ENCODE assay signal across 8 cellular contexts in the genomic region with DNA sequence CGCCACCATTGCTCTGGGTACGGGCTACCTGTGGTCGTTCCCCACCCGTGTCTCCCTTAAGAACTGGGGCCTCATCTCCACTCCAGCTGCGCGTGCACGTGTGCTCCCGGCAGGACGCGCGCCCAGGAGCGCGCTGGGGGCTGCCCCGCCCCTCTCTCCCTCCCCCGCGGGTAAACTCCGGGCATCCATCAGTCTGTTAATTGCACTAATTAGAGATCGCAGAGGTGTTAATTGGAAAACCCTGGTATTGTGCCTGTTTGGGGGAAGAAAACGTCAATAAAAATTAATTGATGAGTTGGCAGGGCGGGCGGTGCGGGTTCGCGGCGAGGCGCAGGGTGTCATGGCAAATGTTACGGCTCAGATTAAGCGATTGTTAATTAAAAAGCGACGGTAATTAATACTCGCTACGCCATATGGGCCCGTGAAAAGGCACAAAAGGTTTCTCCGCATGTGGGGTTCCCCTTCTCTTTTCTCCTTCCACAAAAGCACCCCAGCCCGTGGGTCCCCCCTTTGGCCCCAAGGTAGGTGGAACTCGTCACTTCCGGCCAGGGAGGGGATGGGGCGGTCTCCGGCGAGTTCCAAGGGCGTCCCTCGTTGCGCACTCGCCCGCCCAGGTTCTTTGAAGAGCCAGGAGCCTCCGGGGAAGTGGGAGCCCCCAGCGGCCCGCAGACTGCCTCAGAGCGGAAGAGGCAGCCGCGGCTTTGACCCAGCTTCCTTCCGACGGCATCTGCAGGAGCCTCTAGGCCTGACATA. TPM values are rescaled to one million over a fixed set of nuclear protein-coding genes. Genes with fewer than 3 reads are reported as not detected.
DNase-seq lines count a peak whose midpoint lies in the region; ATAC-seq lines count a peak whose summit lies in the region.

No MANE protein-coding gene starts in this region.

- peak overlapping the region; percentile 79 for H3K27ac Mint-ChIP-seq in activated CD4-positive, alpha-beta memory T cell treated with anti-CD3 and anti-CD28 coated beads for 36 hours
- H3K27ac Mint-ChIP-seq in naive thymus-derived CD8-positive, alpha-beta T cell: peak overlapping the region in 9 of 10 donors; percentile 29 to 94 (median 84)
- peak overlapping the region; percentile 77 for H3K27ac Mint-ChIP-seq in stimulated activated naive CD8-positive, alpha-beta T cell treated with anti-CD3 and anti-CD28 coated beads, Interleukin-15, Interleukin-2, amounts not matched to agents 100 ng/mL and 50 ng/mL, for 24 hours

- peaks cover under 1% of the 10 kb centered on the region for H3K36me3 Mint-ChIP-seq in activated CD4-positive, alpha-beta memory T cell treated with anti-CD3 and anti-CD28 coated beads for 36 hours
- H3K36me3 Mint-ChIP-seq in naive thymus-derived CD8-positive, alpha-beta T cell: peaks cover 0 to 6% (median under 1%) of the 10 kb centered on the region in 3 donors
- peaks cover 4% of the 10 kb centered on the region for H3K36me3 Mint-ChIP-seq in stimulated activated naive CD8-positive, alpha-beta T cell treated with anti-CD3 and anti-CD28 coated beads, Interleukin-15, Interleukin-2, amounts not matched to agents 100 ng/mL and 50 ng/mL, for 24 hours (ENCODE audit: low read depth)

- ATAC-seq in GM19025 (IDR thresholded peaks at IDR 0.05; ENCODE audit: low read depth, unreplicated experiment) (peak; percentile 69), HG03565 (IDR thresholded peaks at IDR 0.05; ENCODE audit: unreplicated experiment) (peak; percentile 53), GM18873 (IDR thresholded peaks at IDR 0.05; ENCODE audit: low FRiP score, unreplicated experiment) (no peak)
- ATAC-seq in naive thymus-derived CD8-positive, alpha-beta T cell: peak; percentile 93 to 95

- peak overlapping the region; percentile 55 for H3K27ac ChIP-seq in effector memory CD4-positive, alpha-beta T cell (ENCODE audit: insufficient read depth, low read length, poor library complexity, severe bottlenecking)

- no peaks in the 10 kb centered on the region for H3K27me3 ChIP-seq in effector memory CD4-positive, alpha-beta T cell (replicated peaks; ENCODE audit: control insufficient read depth, insufficient read depth, low read length, poor library complexity, severe bottlenecking)
- no peaks in the 10 kb centered on the region for H3K27me3 ChIP-seq in MG63

- POLR2A ChIA-PET in activated CD4-positive, alpha-beta memory T cell treated with anti-CD3 and anti-CD28 coated beads for 36 hours (lab: Charles Lee): interaction anchor here (1.4 kb wide), 1 partner anchor 14 kb away, joined by 3 read pairs; no protein-coding TSS in a partner anchor
- POLR2A ChIA-PET in naive thymus-derived CD8-positive, alpha-beta T cell (lab: Charles Lee): no interaction called here

- H3K9me3 Mint-ChIP-seq in activated CD4-positive, alpha-beta memory T cell treated with anti-CD3 and anti-CD28 coated beads for 36 hours: no peaks in the 10 kb centered on the region
- H3K9me3 Mint-ChIP-seq in naive thymus-derived CD8-positive, alpha-beta T cell: no peaks in the 10 kb centered on the region
- H3K9me3 Mint-ChIP-seq in stimulated activated naive CD8-positive, alpha-beta T cell treated with anti-CD3 and anti-CD28 coated beads, Interleukin-15, Interleukin-2, amounts not matched to agents 100 ng/mL and 50 ng/mL, for 24 hours: no peaks in the 10 kb centered on the region

- H3K4me1 ChIP-seq in effector memory CD4-positive, alpha-beta T cell (ENCODE audit: control insufficient read depth, insufficient read depth, low read length, poor library complexity, severe bottlenecking): peaks cover 21% of the 10 kb centered on the region

- H3K27me3 Mint-ChIP-seq in activated CD4-positive, alpha-beta memory T cell treated with anti-CD3 and anti-CD28 coated beads for 36 hours: no peaks in the 10 kb centered on the region
- peaks cover 6 to 20% (median 9%) of the 10 kb centered on the region in 5 donors for H3K27me3 Mint-ChIP-seq in naive thymus-derived CD8-positive, alpha-beta T cell
- H3K27me3 Mint-ChIP-seq in stimulated activated naive CD8-positive, alpha-beta T cell treated with anti-CD3 and anti-CD28 coated beads, Interleukin-15, Interleukin-2, amounts not matched to agents 100 ng/mL and 50 ng/mL, for 24 hours: no peaks in the 10 kb centered on the region

- H3K4me1 Mint-ChIP-seq in activated CD4-positive, alpha-beta memory T cell treated with anti-CD3 and anti-CD28 coated beads for 36 hours (ENCODE audit: low read depth): peaks cover 26% of the 10 kb centered on the region
- H3K4me1 Mint-ChIP-seq in naive thymus-derived CD8-positive, alpha-beta T cell: peaks cover 9 to 27% (median 24%) of the 10 kb centered on the region in 4 donors
- peaks cover 31% of the 10 kb centered on the region for H3K4me1 Mint-ChIP-seq in stimulated activated naive CD8-positive, alpha-beta T cell treated with anti-CD3 and anti-CD28 coated beads, Interleukin-15, Interleukin-2, amounts not matched to agents 100 ng/mL and 50 ng/mL, for 24 hours (ENCODE audit: low read depth)

- intact Hi-C loops in activated CD4-positive, alpha-beta memory T cell treated with anti-CD3 and anti-CD28 coated beads for 36 hours (cut with micrococcal nuclease): loop anchor here (1.0 kb wide), 2 partner anchors 14 to 28 kb away; partner anchors contain the start of gene FOXP4

- peaks cover 4% of the 10 kb centered on the region for H3K36me3 ChIP-seq in effector memory CD4-positive, alpha-beta T cell (ENCODE audit: control insufficient read depth, insufficient read depth, low read length)
- no peaks in the 10 kb centered on the region for H3K36me3 ChIP-seq in MG63

- CTCF ChIA-PET in activated CD4-positive, alpha-beta memory T cell treated with anti-CD3 and anti-CD28 coated beads for 36 hours (lab: Charles Lee): interaction anchor here (1.1 to 1.6 kb wide), 4 partner anchors 21 to 136 kb away, joined by 3 to 5 read pairs (median 4); no protein-coding TSS in a partner anchor

- peak overlapping the region; percentile 81 for H3K4me3 Mint-ChIP-seq in activated CD4-positive, alpha-beta memory T cell treated with anti-CD3 and anti-CD28 coated beads for 36 hours
- peak overlapping the region; percentile 77 to 90 (median 84) for H3K4me3 Mint-ChIP-seq in naive thymus-derived CD8-positive, alpha-beta T cell
- peak overlapping the region; percentile 86 for H3K4me3 Mint-ChIP-seq in stimulated activated naive CD8-positive, alpha-beta T cell treated with anti-CD3 and anti-CD28 coated beads, Interleukin-15, Interleukin-2, amounts not matched to agents 100 ng/mL and 50 ng/mL, for 24 hours

- H3K9me3 ChIP-seq in effector memory CD4-positive, alpha-beta T cell (ENCODE audit: control insufficient read depth, low read length): no peaks in the 10 kb centered on the region
- H3K9me3 ChIP-seq in MG63: no peaks in the 10 kb centered on the region

- DNase-seq in activated CD4-positive, alpha-beta memory T cell treated with anti-CD3 and anti-CD28 coated beads for 36 hours: peak; percentile 92
- DNase-seq in effector memory CD4-positive, alpha-beta T cell: peak; percentile 87 to 93 (median 92)
- peak; percentile 70 to 97 (median 92) for DNase-seq in naive thymus-derived CD8-positive, alpha-beta T cell
- DNase-seq in MG63: no peak

- H3K4me3 ChIP-seq in effector memory CD4-positive, alpha-beta T cell (ENCODE audit: insufficient read depth, low read depth, low read length, poor library complexity, severe bottlenecking): peak overlapping the region; percentile 57
- no peak overlapping the region for H3K4me3 ChIP-seq in MG63

RNA-seq across cellular contexts. Expression of gene FOXP4, which starts 14.4 kb away (rescaled TPM):
- total RNA-seq in activated CD4-positive, alpha-beta memory T cell treated with anti-CD3 and anti-CD28 coated beads for 36 hours: 10 to 100 TPM; 19.5 to 21.6 TPM
- total RNA-seq in naive thymus-derived CD8-positive, alpha-beta T cell: 1 to 10 TPM; 3.9 to 5.1 TPM
- under 1 TPM; 0.07 to 0.19 (median 0.15) TPM for polyA plus RNA-seq in naive thymus-derived CD8-positive, alpha-beta T cell
- 0.53 TPM in 1 of 2 replicates, not detected in the other for total RNA-seq in MG63 (2014; rRNA removed; shearing (Covaris generic); ENCODE audit: low replicate concordance)
